ENCODE assay signal across 13 cellular contexts in the genomic region with DNA sequence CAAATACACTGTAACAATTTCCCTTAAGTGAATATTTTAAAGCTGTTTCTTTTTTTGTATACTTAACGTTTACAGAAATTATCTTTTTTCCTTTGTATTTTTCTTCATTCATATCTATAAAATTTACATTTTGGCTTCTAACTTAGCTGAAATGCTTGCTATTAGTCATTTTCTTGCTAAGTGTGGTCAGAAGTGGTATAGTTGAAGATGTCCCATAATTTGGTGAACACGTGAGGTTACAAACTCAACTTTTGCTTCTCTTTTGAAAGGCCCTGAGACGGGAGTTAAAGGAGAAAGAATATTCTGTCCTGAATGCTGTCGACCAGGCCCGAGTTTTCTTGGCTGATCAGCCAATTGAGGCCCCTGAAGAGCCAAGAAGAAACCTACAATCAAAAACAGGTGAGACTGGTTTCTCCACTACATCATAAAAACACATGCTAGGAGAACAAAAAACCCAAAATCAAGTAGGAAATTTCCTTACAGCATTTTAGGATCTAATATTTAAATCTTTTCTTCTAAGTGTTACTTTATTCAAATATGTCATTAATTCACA.
DNase-seq lines count a peak whose midpoint lies in the region; ATAC-seq, FAIRE-seq and TF ChIP-seq lines count a peak whose summit lies in the region.
"Had no signal": no experiment of that assay in that cellular context is flagged by ENCODE, and none has a peak within 500 bp of the region (broad histone marks: within the 10 kb centered on the region; RNA-seq: fewer than 3 reads in every experiment).

No MANE protein-coding gene starts in this region.

- H3K36me3 ChIP-seq in PC-3 (ENCODE audit: low read depth, low read length) (peaks cover 3% of the 10 kb centered on the region; the same call in 1 of the 2 replicates), smooth muscle cell (ENCODE audit: low read depth) (no peaks in the 10 kb centered on the region), kidney (ENCODE audit: control insufficient read depth in 1 of 2, insufficient read depth in 2 of 2, low read length in 2 of 2) (peaks cover 0 to 2% of the 10 kb centered on the region in 2 donors)

- H3K27me3 ChIP-seq in PC-3 (ENCODE audit: low read length) (no peaks in the 10 kb centered on the region), smooth muscle cell (ENCODE audit: low read depth) (no peaks in the 10 kb centered on the region)
- H3K27me3 ChIP-seq: neutrophil had no signal

- no peaks in the 10 kb centered on the region for H3K27me3 Mint-ChIP-seq in glutamatergic neuron (ENCODE audit: unreplicated experiment)
- H3K27me3 Mint-ChIP-seq: CD4-positive, CD25-positive, alpha-beta regulatory T cell; dendritic cell treated with granulocyte-macrophage colony-stimulating factor and Interleukin-4, amounts not matched to agents 40 ng/mL and 50 ng/mL, for 4 days had no signal

- no peaks in the 10 kb centered on the region for H3K9me2 ChIP-seq in PC-3 (replicated peaks; ENCODE audit: low read length)

- no peak for FAIRE-seq in kidney (lab: Jason Lieb, UNC)

- H3F3A ChIP-seq in PC-3 (ENCODE audit: low read length, unreplicated experiment) (no peaks in the 10 kb centered on the region), smooth muscle cell (ENCODE audit: low read depth) (no peaks in the 10 kb centered on the region)

- no peaks in the 10 kb centered on the region for H3K4me1 Mint-ChIP-seq in glutamatergic neuron (ENCODE audit: low read depth, unreplicated experiment)

- CTCF ChIA-PET in PC-3 (lab: Charles Lee), result no interaction called here

- H3K27ac ChIP-seq in PC-3 (ENCODE audit: low read length), result no peak overlapping the region
- peak overlapping the region; percentile 41 for H3K27ac ChIP-seq in smooth muscle cell (ENCODE audit: low read depth)
- H3K27ac ChIP-seq in kidney (ENCODE audit: low read depth in 2 of 2, low read length in 2 of 2), result no peak overlapping the region
- H3K27ac ChIP-seq: neutrophil had no signal

- TF ChIP-seq CTCF in PC-3 (conservative IDR thresholded peaks at IDR 0.05; ENCODE audit: low read depth, low read length), result no peak
- no peak for TF ChIP-seq CTCF in smooth muscle cell (IDR thresholded peaks at IDR 0.05; ENCODE audit: borderline replicate concordance, insufficient read depth, poor library complexity, severe bottlenecking)
- no peak for TF ChIP-seq CTCF in glutamatergic neuron (IDR thresholded peaks at IDR 0.05; ENCODE audit: partially characterized antibody, unreplicated experiment)
- TF ChIP-seq CTCF in kidney (IDR thresholded peaks at IDR 0.05; ENCODE audit: borderline replicate concordance, extremely low read depth, insufficient read depth), result no peak

- no peaks in the 10 kb centered on the region for H4K20me1 ChIP-seq in PC-3 (ENCODE audit: low read length)
- no peaks in the 10 kb centered on the region for H4K20me1 ChIP-seq in smooth muscle cell (ENCODE audit: low read depth)

- no peaks in the 10 kb centered on the region for H3K9me3 Mint-ChIP-seq in glutamatergic neuron (ENCODE audit: unreplicated experiment)

- H3K9me3 ChIP-seq in PC-3 (ENCODE audit: low read length) (no peaks in the 10 kb centered on the region), smooth muscle cell (replicated peaks; ENCODE audit: low read depth) (no peaks in the 10 kb centered on the region), kidney (ENCODE audit: control insufficient read depth in 1 of 2, low read length in 2 of 2) (no peaks in the 10 kb centered on the region)
- H3K9me3 ChIP-seq: neutrophil had no signal

- H3K9ac ChIP-seq in PC-3 (ENCODE audit: low read length) (no peak overlapping the region), smooth muscle cell (ENCODE audit: low read depth) (no peak overlapping the region), kidney (ENCODE audit: low read length in 2 of 2) (no peak overlapping the region)

- POLR2A ChIA-PET in PC-3 (lab: Charles Lee; ENCODE audit: unreplicated experiment), result no interaction called here

- intact Hi-C loops in PC-3 (cut with micrococcal nuclease) (no loop called here), kidney (cut with DNase I) (no loop called here)

- no peak overlapping the region for H3K27ac Mint-ChIP-seq in glutamatergic neuron (ENCODE audit: unreplicated experiment)
- H3K27ac Mint-ChIP-seq: dendritic cell treated with granulocyte-macrophage colony-stimulating factor and Interleukin-4, amounts not matched to agents 40 ng/mL and 50 ng/mL, for 4 days had no signal

- H3K4me2 ChIP-seq in PC-3 (ENCODE audit: low read length) (no peak overlapping the region), smooth muscle cell (peak overlapping the region; percentile 4)

- no peaks in the 10 kb centered on the region for H3K36me3 Mint-ChIP-seq in glutamatergic neuron (ENCODE audit: unreplicated experiment)

- peak; percentile 47 for ATAC-seq in GM19351 (IDR thresholded peaks at IDR 0.05; ENCODE audit: unreplicated experiment)
- ATAC-seq in HG02885 (IDR thresholded peaks at IDR 0.05; ENCODE audit: poor library complexity, unreplicated experiment), result peak; percentile 54
- ATAC-seq in PC-3, result no peak
- no peak for ATAC-seq in GM21528 (IDR thresholded peaks at IDR 0.05; ENCODE audit: low FRiP score, unreplicated experiment)

- DNase-seq in PC-3, result peak; percentile 40
- no peak for DNase-seq in smooth muscle cell (lab: John Stamatoyannopoulos, UW; ENCODE audit: unreplicated experiment)
- DNase-seq in glutamatergic neuron, result no peak
- no peak for DNase-seq in kidney
- DNase-seq: anterior cingulate cortex, NCI-H2029 had no signal

- H3K4me3 Mint-ChIP-seq in glutamatergic neuron (ENCODE audit: unreplicated experiment), result no peak overlapping the region
- H3K4me3 Mint-ChIP-seq: dendritic cell treated with granulocyte-macrophage colony-stimulating factor and Interleukin-4, amounts not matched to agents 40 ng/mL and 50 ng/mL, for 4 days had no signal

- BruUV-seq in PC-3 (replicated peaks; lab: Mats Ljungman, UMichigan), result no TSS peak

- H3K4me1 ChIP-seq in PC-3 (ENCODE audit: insufficient read depth, low read length), result peaks cover 18% of the 10 kb centered on the region
- peaks cover 12% of the 10 kb centered on the region for H3K4me1 ChIP-seq in smooth muscle cell (ENCODE audit: low read depth)
- no peaks in the 10 kb centered on the region for H3K4me1 ChIP-seq in kidney (ENCODE audit: control insufficient read depth in 1 of 2, insufficient read depth in 1 of 2, low read depth in 1 of 2, low read length in 2 of 2)

- H3K4me3 ChIP-seq in PC-3 (ENCODE audit: low read length), result no peak overlapping the region
- no peak overlapping the region for H3K4me3 ChIP-seq in smooth muscle cell
- H3K4me3 ChIP-seq in kidney (ENCODE audit: low read length in 2 of 2), result no peak overlapping the region
- H3K4me3 ChIP-seq: lung had no signal

- H2AFZ ChIP-seq in PC-3 (ENCODE audit: low read length) (no peak overlapping the region), smooth muscle cell (ENCODE audit: low read depth) (no peak overlapping the region)

- no peaks in the 10 kb centered on the region for H3K79me2 ChIP-seq in PC-3 (ENCODE audit: low read length)
- no peaks in the 10 kb centered on the region for H3K79me2 ChIP-seq in smooth muscle cell (ENCODE audit: low read depth)

- 68% methylated on average over 5 of the region's 5 CpGs for WGBS in smooth muscle cell (ENCODE audit: low lambda C conversion rate)

Comparison
In these comparisons a context has a peak if more than half of its experiments do, and no peak if none do; other contexts are left out.
1. ATAC-seq: peak in GM19351 (single experiment) and HG02885 (single experiment); none in PC-3 (single experiment) and GM21528 (single experiment).